In genomic region chr2:108345941-108346340, GRCh38 we compare ENCODE assay signal across 24 cellular contexts. TPM values are rescaled to one million over a fixed set of nuclear protein-coding genes. Genes with fewer than 3 reads are reported as not detected.
"Had no signal": no experiment of that assay in that cellular context is flagged by ENCODE, and none has a peak within 500 bp of the region (broad histone marks: within the 10 kb centered on the region; RNA-seq: fewer than 3 reads in every experiment).

No MANE protein-coding gene starts in this region.

- H3K36me3 ChIP-seq: neutrophil, right lobe of liver, upper lobe of left lung, vagina had no signal

- H3K27me3 ChIP-seq: neutrophil, right lobe of liver, upper lobe of left lung, vagina had no signal

- H3K4me3 ChIP-seq: right lobe of liver, skin epidermis, upper lobe of left lung, vagina had no signal

- H3K27ac ChIP-seq: neutrophil, right lobe of liver, skin epidermis, upper lobe of left lung, vagina had no signal

- H3K9me3 ChIP-seq: neutrophil, right lobe of liver, upper lobe of left lung, vagina had no signal

- DNase-seq: activated CD4-positive, alpha-beta T cell treated with anti-CD3 and anti-CD28 coated beads for 48 hours; activated CD4-positive, alpha-beta T cell treated with anti-CD3 and anti-CD28 coated beads, Interleukin-2, amount 50 U/mL, for 48 hours; activated CD8-positive, alpha-beta memory T cell treated with anti-CD3 and anti-CD28 coated beads for 24 hours; activated effector memory CD4-positive, alpha-beta T cell treated with Interleukin-2 at 50 U/mL for 16 hours; activated naive CD4-positive, alpha-beta T cell treated with Interleukin-2 at 50 U/mL for 16 hours; caudate nucleus; cortex of kidney; effector memory CD8-positive, alpha-beta T cell; foreskin melanocyte; islet precursor cell; left cardiac atrium; mammary epithelial cell; naive B cell; nephron progenitor cell; right lobe of liver; stimulated activated CD4-positive, alpha-beta T cell treated with anti-CD3 and anti-CD28 coated beads, Interleukin-4, amount 100 ng/mL, for 24 hours; substantia nigra; T-helper 2 cell; upper lobe of left lung had no signal

- H3K4me1 ChIP-seq: right lobe of liver, upper lobe of left lung, vagina had no signal

RNA-seq across cellular contexts. Expression of gene SULT1C4, which starts 31.8 kb away (rescaled TPM):
- total RNA-seq: mammary epithelial cell had no signal
- polyA plus RNA-seq: mammary epithelial cell had no signal

RNA-seq across cellular contexts. Expression of gene SULT1C2, which starts 57.2 kb away (rescaled TPM):
- total RNA-seq: esophagus mucosa, glomerular endothelial cell, mammary epithelial cell, vagina had no signal
- polyA plus RNA-seq: mammary epithelial cell had no signal
